ENCODE assay signal across 17 cellular contexts in genomic region chr6:117200067-117200466, GRCh38.
DNase-seq lines count a peak whose midpoint lies in the region; ATAC-seq, FAIRE-seq and TF ChIP-seq lines count a peak whose summit lies in the region.
"Had no signal": no experiment of that assay in that cellular context is flagged by ENCODE, and none has a peak within 500 bp of the region (broad histone marks: within the 10 kb centered on the region; RNA-seq: fewer than 3 reads in every experiment).

No MANE protein-coding gene starts in this region.

- TF ChIP-seq CTCF in heart right ventricle (IDR thresholded peaks at IDR 0.05) = no peak

- H3K36me3 ChIP-seq in heart right ventricle = no peaks in the 10 kb centered on the region

- FAIRE-seq in GM19239 (lab: Jason Lieb, UNC) = no peak
- FAIRE-seq: A549, GM12891 had no signal

- H3K4me1 ChIP-seq in heart right ventricle = peaks cover 0 to 10% (median 0%) of the 10 kb centered on the region in 9 donors
- H3K4me1 ChIP-seq: A549 had no signal

- whole genome bisulfite sequencing in heart right ventricle, 2 donors = 51 to 66% methylated on average over 2 of the region's 2 CpGs

- no peak overlapping the region for H3K4me3 ChIP-seq in heart right ventricle
- H3K4me3 ChIP-seq: A549, GM23248 had no signal

- H3K9me3 ChIP-seq in heart right ventricle = no peaks in the 10 kb centered on the region
- H3K9me3 ChIP-seq: A549 had no signal

- ATAC-seq in heart right ventricle = peak; percentile 20 to 89 (median 48)
- no peak for ATAC-seq in GM19324 (IDR thresholded peaks at IDR 0.05; ENCODE audit: low FRiP score, unreplicated experiment)
- ATAC-seq: A549 had no signal

- in situ Hi-C loops in G401 (cut with HindIII; ENCODE audit: low sequenced_read_pairs) = no loop called here

- peak; percentile 2 for DNase-seq in G401 (ENCODE audit: low spot score)
- DNase-seq in NCI-H446 treated with DMSO at 0.1 percent for 48 hours (lab: John Stamatoyannopoulos, UW) = peak; percentile 65
- peak in 1 of 2 donors; percentile 55 for DNase-seq in heart right ventricle
- DNase-seq in pons (ENCODE audit: low spot score) = peak; percentile 15
- no peak for DNase-seq in activated CD4-positive, CD25-positive, alpha-beta regulatory T cell treated with anti-CD3 and anti-CD28 coated beads, Interleukin-2, amount 50 U/mL, for 72 hours
- DNase-seq in GM19239 (ENCODE audit: insufficient read length, low spot score) = no peak
- DNase-seq: COR-L47, DMS53, GM23248, KBM-7, NCI-H1092 treated with DMSO at 0.1 percent for 48 hours, NCI-H187, NCI-H2171 treated with DMSO at 0.1 percent for 48 hours, NCI-H524 had no signal

- intact Hi-C loops in heart right ventricle (cut with DNase I) = no loop called here

- no peaks in the 10 kb centered on the region for H3K27me3 ChIP-seq in heart right ventricle

- peak overlapping the region in 6 of 10 donors; percentile 1 to 63 (median 40) for H3K27ac ChIP-seq in heart right ventricle
- H3K27ac ChIP-seq: A549, GM23248 had no signal

Comparison
In these comparisons a context has a peak if more than half of its experiments do, and no peak if none do; other contexts are left out.
1. DNase-seq: peak in G401 (single experiment), NCI-H446 treated with DMSO at 0.1 percent for 48 hours (single experiment) and pons (single experiment); none in activated CD4-positive, CD25-positive, alpha-beta regulatory T cell treated with anti-CD3 and anti-CD28 coated beads, Interleukin-2, amount 50 U/mL, for 72 hours (single experiment) and GM19239 (single experiment).